Comparison of ENCODE assay signal across 8 cellular contexts in the genomic region with DNA sequence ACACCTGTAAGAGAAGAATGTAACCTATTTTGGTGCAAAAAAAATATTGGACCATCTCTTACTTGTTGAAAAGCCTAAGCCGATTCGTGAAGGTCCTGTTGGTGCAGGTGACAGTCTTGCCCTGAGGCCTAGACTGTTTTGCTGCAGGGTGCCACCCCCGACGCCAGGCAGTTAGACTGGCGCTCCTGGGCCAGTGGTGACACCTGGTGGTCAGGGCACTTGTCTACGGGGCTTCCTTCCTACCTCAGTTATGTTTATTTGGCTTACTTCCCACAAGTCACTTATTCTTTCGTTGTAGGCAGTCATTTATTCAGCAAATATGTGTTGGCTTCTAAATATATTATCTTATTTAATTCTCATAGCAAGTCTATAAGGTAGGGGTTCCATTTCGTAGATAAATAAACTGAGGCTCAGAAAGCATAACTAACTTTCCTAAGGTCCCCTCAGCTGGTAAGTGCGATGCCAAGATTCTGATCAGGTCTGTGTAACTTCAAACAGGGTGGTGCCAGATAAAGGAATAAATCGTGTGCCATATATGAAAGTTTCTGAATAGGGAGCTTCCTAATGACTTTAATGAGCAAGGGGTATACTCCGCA. TPM values are rescaled to one million over a fixed set of nuclear protein-coding genes. Genes with fewer than 3 reads are reported as not detected.
DNase-seq lines count a peak whose midpoint lies in the region; ATAC-seq and TF ChIP-seq lines count a peak whose summit lies in the region.

No MANE protein-coding gene starts in this region.

- no peak overlapping the region; the same call in 1 of the 2 replicates for H2AFZ ChIP-seq in OCI-LY7 (ENCODE audit: low read length)

- H3K9me3 ChIP-seq in OCI-LY7 (ENCODE audit: low read length) (no peaks in the 10 kb centered on the region), psoas muscle (no peaks in the 10 kb centered on the region)

- CTCF ChIA-PET in OCI-LY7 (lab: Charles Lee; ENCODE audit: unreplicated experiment): interaction anchor here (1.1 to 2.2 kb wide), 2 partner anchors 10 to 50 kb away, joined by 3 to 15 read pairs; no protein-coding TSS in a partner anchor

- H3K79me2 ChIP-seq in OCI-LY7 (ENCODE audit: insufficient read depth, low read depth, low read length): peaks cover 38% of the 10 kb centered on the region; the same call in 1 of the 2 replicates

- peaks cover 44% of the 10 kb centered on the region for H3K4me1 ChIP-seq in OCI-LY7 (ENCODE audit: insufficient read depth, low read length, poor library complexity, severe bottlenecking)
- no peaks in the 10 kb centered on the region for H3K4me1 ChIP-seq in psoas muscle

- ATAC-seq in GM19467 (IDR thresholded peaks at IDR 0.05; ENCODE audit: unreplicated experiment) (peak; percentile 49), psoas muscle (no peak)

- DNase-seq in Caki2 (ENCODE audit: low read depth): peak; percentile 54
- peak; percentile 66 for DNase-seq in HK-2 (ENCODE audit: unreplicated experiment)
- DNase-seq in OCI-LY7 (ENCODE audit: low spot score): peak; percentile 90
- DNase-seq in activated T-cell treated with anti-CD3 and anti-CD28 coated beads for 4 hours: peak; percentile 69
- DNase-seq in fibroblast of pulmonary artery (ENCODE audit: low read depth): peak; percentile 35
- DNase-seq in psoas muscle: peak; percentile 43 to 56
- no peak for DNase-seq in cortex of kidney (lab: John Stamatoyannopoulos, UW)

- H3K27ac ChIP-seq in OCI-LY7 (ENCODE audit: low read depth, low read length, poor library complexity, severe bottlenecking): peak overlapping the region; percentile 49
- H3K27ac ChIP-seq in psoas muscle: no peak overlapping the region

- no peaks in the 10 kb centered on the region for H3K27me3 ChIP-seq in psoas muscle (ENCODE audit: insufficient read depth in 3 of 3, low read length in 2 of 3)

- 75 to 81% (median 75%) methylated on average over 11 of the region's 11 CpGs for WGBS in psoas muscle, 3 donors

- H3K4me3 ChIP-seq in OCI-LY7 (ENCODE audit: low read depth, low read length, poor library complexity, severe bottlenecking): peak overlapping the region; percentile 72
- H3K4me3 ChIP-seq in fibroblast of pulmonary artery (replicated peaks; ENCODE audit: low read depth, low read length): peak overlapping the region; percentile 18
- no peak overlapping the region for H3K4me3 ChIP-seq in psoas muscle

- H3K9me2 ChIP-seq in OCI-LY7 (ENCODE audit: insufficient read depth, low read length): no peaks in the 10 kb centered on the region

- in situ Hi-C loops in Caki2 (cut with HindIII; ENCODE audit: low pct_unique_long_range_greater_than_20kb, low sequenced_read_pairs): no loop called here

- TF ChIP-seq CTCF in OCI-LY7 (conservative IDR thresholded peaks at IDR 0.05; ENCODE audit: low read length) (peak; percentile 97), fibroblast of pulmonary artery (IDR thresholded peaks at IDR 0.05; ENCODE audit: low read length, missing control alignments) (peak; percentile 40), psoas muscle (IDR thresholded peaks at IDR 0.05) (peak; percentile 14)

- BruUV-seq in OCI-LY7 (replicated peaks; lab: Mats Ljungman, UMichigan): TSS peak; percentile 52

- peak overlapping the region; percentile 79 for H3K4me2 ChIP-seq in OCI-LY7 (ENCODE audit: low read length)

- POLR2A ChIA-PET in OCI-LY7 (lab: Charles Lee): interaction anchor here (1.4 to 3.2 kb wide), 4 partner anchors 11 to 131 kb away, joined by 4 to 20 read pairs (median 10); a partner anchor contains a TSS

- intact Hi-C loops in OCI-LY7 (cut with micrococcal nuclease; ENCODE audit: unreplicated experiment) (loop anchor here (1.0 to 5.0 kb wide), 3 partner anchors 50 to 785 kb away; no protein-coding TSS in a partner anchor), psoas muscle (cut with DNase I) (loop anchor here in 1 of 2 donors (10.0 kb wide), 1 partner anchor 73 kb away; no protein-coding TSS in a partner anchor)

- H4K20me1 ChIP-seq in OCI-LY7 (ENCODE audit: insufficient read depth, low read length): no peaks in the 10 kb centered on the region; the same call in 1 of the 2 replicates

- H3K36me3 ChIP-seq in OCI-LY7 (ENCODE audit: insufficient read depth, low read length) (no peaks in the 10 kb centered on the region), psoas muscle (ENCODE audit: insufficient read depth in 1 of 2, low read depth in 1 of 2) (no peaks in the 10 kb centered on the region)

RNA-seq across cellular contexts. Expression of a gene that starts 1.9 kb away (rescaled TPM):
- 8.1 and 9.5 TPM in 2 replicates for total RNA-seq in Caki2 (2014; rRNA removed; shearing (Covaris generic); ENCODE audit: low replicate concordance)
- 21.3 and 24.7 TPM in 2 replicates for total RNA-seq in OCI-LY7 (2014; rRNA removed; shearing (Covaris generic))
- total RNA-seq in OCI-LY7 (2022): 23.1 and 27.1 TPM in 2 replicates
- total RNA-seq in psoas muscle: 1 to 10 TPM in 3 of 4 donors, under 1 TPM in 1; 0.90 to 2.1 (median 1.3) TPM
- 1 to 10 TPM in 1 of 3 donors, under 1 TPM in 2; 0.51 to 1.5 (median 0.53) TPM for polyA plus RNA-seq in psoas muscle

Comparison
In these comparisons a context has a peak if more than half of its experiments do, and no peak if none do; other contexts are left out.
1. CTCF ChIP-seq: peak in every context shown above with its lines; median percentile 97 in OCI-LY7; 40 in fibroblast of pulmonary artery; 14 in psoas muscle.